In genomic region chr20:57112448-57112847, GRCh38 we compare ENCODE assay signal across 27 cellular contexts.
"Had no signal": no experiment of that assay in that cellular context is flagged by ENCODE, and none has a peak within 500 bp of the region (broad histone marks: within the 10 kb centered on the region; RNA-seq: fewer than 3 reads in every experiment).

No MANE protein-coding gene starts in this region.

- H3K4me1 Mint-ChIP-seq: naive thymus-derived CD4-positive, alpha-beta T cell; natural killer cell; stimulated activated effector memory CD8-positive, alpha-beta T cell treated with anti-CD3 and anti-CD28 coated beads, Interleukin-12 subunit alpha, Interleukin-12 subunit beta, amount 100 ng/mL, for 72 hours; stimulated activated naive B cell treated with anti-CD40 and anti-IgM and Interleukin-4, amounts not matched to agents 10 μg/mL and 1 μg/mL and 100 μg/mL, for 72 hours had no signal

- H3K4me1 ChIP-seq: pancreas, prostate gland, right lobe of liver, sigmoid colon, stomach, thyroid gland, upper lobe of right lung, uterus had no signal

- H3K27me3 ChIP-seq: neural progenitor cell, neutrophil, pancreas, right lobe of liver, thyroid gland, tibial nerve, upper lobe of right lung, uterus had no signal

- H3K4me3 ChIP-seq: neural progenitor cell, pancreas, prostate gland, right lobe of liver, sigmoid colon, stomach, thoracic aorta, thyroid gland, tibial nerve, upper lobe of right lung, uterus had no signal

- H3K27ac ChIP-seq: neural progenitor cell, neutrophil, pancreas, prostate gland, right lobe of liver, sigmoid colon, stomach, thoracic aorta, thyroid gland, tibial nerve, upper lobe of right lung, uterus had no signal

- FAIRE-seq: pancreas, small intestine had no signal

- ATAC-seq: naive thymus-derived CD4-positive, alpha-beta T cell; natural killer cell; pancreas; right cardiac atrium; right lobe of liver; stimulated activated effector memory CD8-positive, alpha-beta T cell treated with anti-CD3 and anti-CD28 coated beads, Interleukin-12 subunit alpha, Interleukin-12 subunit beta, amount 100 ng/mL, for 72 hours; stimulated activated naive B cell treated with anti-CD40 and anti-IgM and Interleukin-4, amounts not matched to agents 10 μg/mL and 1 μg/mL and 100 μg/mL, for 72 hours; upper lobe of right lung had no signal

- H3K4me3 Mint-ChIP-seq: naive thymus-derived CD4-positive, alpha-beta T cell; natural killer cell; nephron; neural progenitor cell; stimulated activated effector memory CD8-positive, alpha-beta T cell treated with anti-CD3 and anti-CD28 coated beads, Interleukin-12 subunit alpha, Interleukin-12 subunit beta, amount 100 ng/mL, for 72 hours; stimulated activated naive B cell treated with anti-CD40 and anti-IgM and Interleukin-4, amounts not matched to agents 10 μg/mL and 1 μg/mL and 100 μg/mL, for 72 hours; stimulated activated naive CD8-positive, alpha-beta T cell treated with anti-CD3 and anti-CD28 coated beads, Interleukin-15, Interleukin-2, amounts not matched to agents 100 ng/mL and 50 ng/mL, for 24 hours; type B pancreatic cell had no signal

- H2AFZ ChIP-seq: neural progenitor cell had no signal

- H3K9me3 ChIP-seq: neutrophil, pancreas, prostate gland, right lobe of liver, sigmoid colon, thoracic aorta, thyroid gland, tibial nerve, upper lobe of right lung, uterus had no signal

- H3K4me2 ChIP-seq: neural progenitor cell had no signal

- DNase-seq: naive thymus-derived CD4-positive, alpha-beta T cell; natural killer cell; nucleus accumbens; pancreas; right cardiac atrium; right lobe of liver; sigmoid colon; small intestine; stimulated activated CD4-positive, alpha-beta T cell treated with anti-CD3 and anti-CD28 coated beads, Interleukin-15, amount 100 ng/mL, for 24 hours; stimulated activated CD4-positive, alpha-beta T cell treated with anti-CD3 and anti-CD28 coated beads, Interleukin-2, amount 100 ng/mL, for 24 hours; stimulated activated CD4-positive, alpha-beta T cell treated with anti-CD3 and anti-CD28 coated beads, Interleukin-2, amount 100 ng/mL, for 48 hours; stimulated activated CD4-positive, alpha-beta T cell treated with anti-CD3 and anti-CD28 coated beads, Interleukin-4, amount 100 ng/mL, for 24 hours; stimulated activated naive B cell treated with anti-CD40 and anti-IgM and Interleukin-4, amounts not matched to agents 10 μg/mL and 1 μg/mL and 100 μg/mL, for 72 hours; stimulated activated naive CD4-positive, alpha-beta T cell treated with Interleukin-2 at 50 U/mL for 16 hours; stomach; thyroid gland; upper lobe of right lung; uterus had no signal

- H3K36me3 ChIP-seq: neural progenitor cell, neutrophil, pancreas, prostate gland, right lobe of liver, sigmoid colon, stomach, thoracic aorta, thyroid gland, tibial nerve, upper lobe of right lung, uterus had no signal

- H3K27ac Mint-ChIP-seq: naive thymus-derived CD4-positive, alpha-beta T cell; natural killer cell; nephron; neural progenitor cell; stimulated activated effector memory CD8-positive, alpha-beta T cell treated with anti-CD3 and anti-CD28 coated beads, Interleukin-12 subunit alpha, Interleukin-12 subunit beta, amount 100 ng/mL, for 72 hours; stimulated activated naive B cell treated with anti-CD40 and anti-IgM and Interleukin-4, amounts not matched to agents 10 μg/mL and 1 μg/mL and 100 μg/mL, for 72 hours; stimulated activated naive CD8-positive, alpha-beta T cell treated with anti-CD3 and anti-CD28 coated beads, Interleukin-15, Interleukin-2, amounts not matched to agents 100 ng/mL and 50 ng/mL, for 24 hours; type B pancreatic cell had no signal

- H3K36me3 Mint-ChIP-seq: natural killer cell; stimulated activated effector memory CD8-positive, alpha-beta T cell treated with anti-CD3 and anti-CD28 coated beads, Interleukin-12 subunit alpha, Interleukin-12 subunit beta, amount 100 ng/mL, for 72 hours; stimulated activated naive B cell treated with anti-CD40 and anti-IgM and Interleukin-4, amounts not matched to agents 10 μg/mL and 1 μg/mL and 100 μg/mL, for 72 hours had no signal

- H3K9ac ChIP-seq: neural progenitor cell had no signal
